Comparison of ENCODE assay signal across 8 cellular contexts in the genomic region with DNA sequence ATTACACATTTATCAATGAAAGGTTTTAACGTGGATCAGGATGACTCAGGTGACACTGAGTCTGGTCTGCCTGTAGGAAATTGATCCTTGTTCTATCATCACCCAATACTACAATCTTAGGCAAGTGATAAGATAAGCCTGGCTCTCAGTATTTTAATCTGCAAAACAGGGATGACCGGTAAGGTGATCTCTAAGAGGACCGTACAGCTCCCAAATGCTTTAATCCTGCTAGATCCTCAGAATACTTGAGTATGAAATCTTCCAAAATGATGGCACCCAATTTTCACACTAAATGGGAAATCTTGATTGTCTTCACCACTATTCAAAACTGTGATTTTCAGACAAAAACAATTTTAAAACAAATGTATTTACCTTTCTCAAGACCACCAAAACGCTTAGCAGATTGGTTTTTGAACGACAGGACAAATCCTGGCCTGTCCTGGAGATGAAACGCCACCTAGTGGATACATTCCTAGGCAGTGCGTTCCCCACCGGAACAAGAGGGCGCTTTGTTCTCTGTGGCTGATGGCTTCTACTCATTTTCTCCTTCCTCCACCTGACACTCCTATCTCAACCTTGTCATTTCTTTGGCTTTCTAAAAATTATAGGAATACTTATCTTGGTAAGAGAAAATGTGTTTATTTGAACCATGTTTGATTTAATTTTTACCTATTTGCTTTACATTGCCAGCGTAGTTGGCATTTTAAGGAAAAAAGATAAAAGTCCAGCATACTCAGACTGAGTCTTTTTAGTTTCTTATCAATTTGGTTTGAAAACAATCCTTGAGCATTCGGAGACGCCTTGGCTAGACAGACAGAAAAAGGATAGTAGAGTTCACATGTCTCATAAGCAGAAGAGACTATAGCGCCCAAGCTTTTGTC. TPM values are rescaled to one million over a fixed set of nuclear protein-coding genes. Genes with fewer than 3 reads are reported as not detected.
DNase-seq lines count a peak whose midpoint lies in the region; ATAC-seq and TF ChIP-seq lines count a peak whose summit lies in the region.

No MANE protein-coding gene starts in this region.

- no peaks in the 10 kb centered on the region for H3K36me3 ChIP-seq in A673 (ENCODE audit: insufficient read depth, low read length, poor library complexity, severe bottlenecking)

- peak; percentile 95 for TF ChIP-seq CTCF in A673 (conservative IDR thresholded peaks at IDR 0.05; ENCODE audit: low read depth, low read length)

- no peaks in the 10 kb centered on the region for H3K27me3 ChIP-seq in A673 (replicated peaks; ENCODE audit: insufficient read depth, low read depth, low read length, poor library complexity)

- intact Hi-C loops in A673 (cut with micrococcal nuclease; ENCODE audit: unreplicated experiment) = loop anchor here (1.0 to 10.0 kb wide), 3 partner anchors 356 to 1080 kb away; partner anchors contain the start of genes TMEM167A and XRCC4

- ATAC-seq in GM18499 (IDR thresholded peaks at IDR 0.05; ENCODE audit: insufficient read depth, unreplicated experiment) (peak; percentile 42), HG03039 (IDR thresholded peaks at IDR 0.05; ENCODE audit: unreplicated experiment) (peak; percentile 63)

- CTCF ChIA-PET in A673 (lab: Charles Lee) = interaction anchor here (1.3 kb wide), 1 partner anchor 1066 kb away, joined by 3 read pairs; no protein-coding TSS in a partner anchor

- DNase-seq in A673 (ENCODE audit: low spot score) (peak; percentile 69), NCI-H345 treated with DMSO at 0.1 percent for 48 hours (lab: John Stamatoyannopoulos, UW; ENCODE audit: unreplicated experiment) (peak; percentile 8), lung microvascular endothelial cell (ENCODE audit: low read depth in 2 of 2) (peak; percentile 71 to 78)
- DNase-seq in activated CD4-positive, alpha-beta T cell treated with anti-CD3 and anti-CD28 coated beads, Interleukin-2, amount 50 U/mL, for 1 hour = peak; percentile 31
- DNase-seq in effector CD8-positive, alpha-beta T cell (lab: John Stamatoyannopoulos, UW) = peak; percentile 2
- DNase-seq in stimulated activated CD8-positive, alpha-beta memory T cell treated with anti-CD3 and anti-CD28 coated beads, Interleukin-7, amount 100 ng/mL, for 24 hours (ENCODE audit: low read depth) = peak; percentile 15

- no TSS peak for BruUV-seq in A673 (replicated peaks; lab: Mats Ljungman, UMichigan)

- H3K9me3 ChIP-seq in A673 (ENCODE audit: low read depth, low read length, poor library complexity, severe bottlenecking) = no peaks in the 10 kb centered on the region

- no peak overlapping the region for H3K4me3 ChIP-seq in A673 (ENCODE audit: low read depth, low read length, poor library complexity, severe bottlenecking)

- no peak overlapping the region for H3K27ac ChIP-seq in A673 (ENCODE audit: low read depth, low read length, poor library complexity, severe bottlenecking)

- POLR2A ChIA-PET in A673 (lab: Charles Lee; ENCODE audit: low non-redundant PET) = no interaction called here

- H3K4me1 ChIP-seq in A673 (ENCODE audit: insufficient read depth, low read length, poor library complexity, severe bottlenecking) = no peaks in the 10 kb centered on the region

RNA-seq across cellular contexts. Expression of gene VCAN, which starts 41.2 kb away (rescaled TPM):
- total RNA-seq in A673 (2021) (0.90 and 1.3 TPM in 2 replicates), lung microvascular endothelial cell (0.60 and 1.1 TPM in 2 replicates)

Comparison
In these comparisons a context has a peak if more than half of its experiments do, and no peak if none do; other contexts are left out.
1. DNase-seq: peak in every context shown above with its lines; median percentile 74 in lung microvascular endothelial cell; 69 in A673; 31 in activated CD4-positive, alpha-beta T cell treated with anti-CD3 and anti-CD28 coated beads, Interleukin-2, amount 50 U/mL, for 1 hour; 15 in stimulated activated CD8-positive, alpha-beta memory T cell treated with anti-CD3 and anti-CD28 coated beads, Interleukin-7, amount 100 ng/mL, for 24 hours; 8 in NCI-H345 treated with DMSO at 0.1 percent for 48 hours; 2 in effector CD8-positive, alpha-beta T cell.